8 cellular contexts compared by ENCODE assay signal in genomic region chr19:35715981-35716734, GRCh38. TPM values are rescaled to one million over a fixed set of nuclear protein-coding genes. Genes with fewer than 3 reads are reported as not detected.
DNase-seq lines count a peak whose midpoint lies in the region; ATAC-seq, FAIRE-seq and TF ChIP-seq lines count a peak whose summit lies in the region.

No MANE protein-coding gene starts in this region.

- peak overlapping the region; percentile 48; the same call in 1 of the 2 replicates for H2BK20ac ChIP-seq in H1 (ENCODE audit: low read length)

- H2AFZ ChIP-seq in H1 (ENCODE audit: low read length) = peak overlapping the region; percentile 25; the same call in 1 of the 2 replicates

- peak overlapping the region; percentile 97 for H3K56ac ChIP-seq in H1 (replicated peaks; ENCODE audit: insufficient read length, low read depth, low read length)

- peak overlapping the region; percentile 99 for H2BK5ac ChIP-seq in H1 (ENCODE audit: low read depth, low read length)

- no peak overlapping the region for H3K14ac ChIP-seq in H1 (ENCODE audit: insufficient read length)

- peaks cover 12 to 13% of the 10 kb centered on the region in 2 experiments for H4K20me1 ChIP-seq in H1 (replicated peaks in 1 of 2; ENCODE audit: control insufficient read depth in 1 of 2, insufficient read depth in 2 of 2, low read length in 2 of 2)

- H3K4me3 ChIP-seq in BJ (ENCODE audit: low read depth, low read length) = peak overlapping the region; percentile 77
- H3K4me3 ChIP-seq in H7 (ENCODE audit: insufficient read depth, low read depth, low read length) = peak overlapping the region; percentile 94
- peak overlapping the region; percentile 93 for H3K4me3 ChIP-seq in SK-N-MC
- peak overlapping the region; percentile 34 to 88 (median 82) for H3K4me3 ChIP-seq in H1 (ENCODE audit: extremely low read depth in 1 of 4, insufficient read depth in 2 of 4, low read depth in 3 of 4, low read length in 4 of 4)
- H3K4me3 ChIP-seq in mucosa of descending colon = peak overlapping the region; percentile 85

- H2BK15ac ChIP-seq in H1 (ENCODE audit: low read length) = peak overlapping the region; percentile 88; the same call in 1 of the 2 replicates

- H3K9me3 ChIP-seq in SK-N-MC (ENCODE audit: low read depth, low read length) (no peaks in the 10 kb centered on the region), H1 (ENCODE audit: insufficient read depth in 2 of 2, low read depth in 1 of 2, low read length in 1 of 2) (no peaks in the 10 kb centered on the region), mucosa of descending colon (no peaks in the 10 kb centered on the region)

- H3K79me1 ChIP-seq in H1 (ENCODE audit: low read depth, low read length) = peaks cover 8% of the 10 kb centered on the region; the same call in 1 of the 2 replicates

- 3% methylated on average over 43 of the region's 48 CpGs; no CpG with 5 or more reads in 1 of the 2 experiments for WGBS in H1 (ENCODE audit: extremely low coverage in 1 of 2, insufficient coverage in 1 of 2, insufficient read length in 1 of 2, insufficient replicate concordance in 2 of 2, low coverage in 1 of 2, low lambda C conversion rate in 2 of 2, missing lambda C conversion rate in 1 of 2), 2 experiments

- TF ChIP-seq POLR2A in H1 (IDR thresholded peaks at IDR 0.05; ENCODE audit: control extremely low read depth in 1 of 2, low read depth in 2 of 2, low read length in 2 of 2) = no peak

- no peak overlapping the region for H3K23ac ChIP-seq in H1 (ENCODE audit: insufficient read length)

- no peak for TF ChIP-seq RAD21 in H1 (IDR thresholded peaks at IDR 0.05 in 1 of 2, conservative IDR thresholded peaks at IDR 0.05 in 1 of 2; ENCODE audit: low read depth in 2 of 2, low read length in 2 of 2)

- peak overlapping the region; percentile 92 for H4K8ac ChIP-seq in H1 (ENCODE audit: extremely low read depth, insufficient read depth, low read length)

- TF ChIP-seq CTCF in BJ (IDR thresholded peaks at IDR 0.05; ENCODE audit: insufficient read depth, low read depth, low read length) = no peak
- TF ChIP-seq CTCF in H1 (IDR thresholded peaks at IDR 0.05; ENCODE audit: control extremely low read depth in 1 of 3, insufficient read depth in 1 of 3, low read depth in 1 of 3, low read length in 3 of 3) = no peak
- no peak for TF ChIP-seq CTCF in mucosa of descending colon (IDR thresholded peaks at IDR 0.05)

- TF ChIP-seq EP300 in H1 (IDR thresholded peaks at IDR 0.05; ENCODE audit: borderline replicate concordance in 1 of 2, low read depth in 2 of 2, low read length in 2 of 2) = no peak

- H4K5ac ChIP-seq in H1 (ENCODE audit: insufficient read length, low read depth, low read length) = peak overlapping the region; percentile 94

- peaks cover 0 to 20% of the 10 kb centered on the region in 2 experiments; a peak in 3 of 4 replicates for H3K79me2 ChIP-seq in H1 (ENCODE audit: control insufficient read depth in 1 of 2, insufficient read depth in 2 of 2, low read length in 2 of 2)

- H3K27ac ChIP-seq in SK-N-MC (no peak overlapping the region), H1 (ENCODE audit: low read depth, low read length) (peak overlapping the region; percentile 73; the same call in 1 of the 2 replicates)

- peaks cover 13% of the 10 kb centered on the region for H3K23me2 ChIP-seq in H1 (ENCODE audit: low read depth, low read length)

- no peak for FAIRE-seq in H1 (lab: Jason Lieb, UNC)

- H2BK12ac ChIP-seq in H1 (ENCODE audit: low read depth, low read length) = peak overlapping the region; percentile 89

- CTCF ChIA-PET in BJ (lab: Yijun Ruan, JAX) = interaction anchor here (1.0 to 1.5 kb wide), 4 partner anchors 9 to 38 kb away, joined by 3 to 4 read pairs (median 4); no protein-coding TSS in a partner anchor
- CTCF ChIA-PET in H1 (lab: Charles Lee; ENCODE audit: partially characterized antibody) = interaction anchor here (0.7 to 6.6 kb wide), 7 partner anchors 10 to 277 kb away, joined by 3 to 105 read pairs (median 6); partner anchors contain the start of gene ZBTB32

- peaks cover 3% of the 10 kb centered on the region; the same call in 1 of the 2 replicates for H3K36me3 ChIP-seq in BJ (ENCODE audit: control insufficient read depth, insufficient read depth, low read length)
- peaks cover 3% of the 10 kb centered on the region for H3K36me3 ChIP-seq in H7 (replicated peaks; ENCODE audit: control insufficient read depth, insufficient read depth, low read length)
- H3K36me3 ChIP-seq in SK-N-MC (ENCODE audit: insufficient read depth, low read length) = peaks cover 7% of the 10 kb centered on the region; the same call in 1 of the 2 replicates
- peaks cover 0 to 10% (median under 1%) of the 10 kb centered on the region in 4 experiments; a peak in 4 of 8 replicates for H3K36me3 ChIP-seq in H1 (ENCODE audit: control insufficient read depth in 2 of 4, insufficient read depth in 4 of 4, low read length in 3 of 4)
- no peaks in the 10 kb centered on the region for H3K36me3 ChIP-seq in mucosa of descending colon (ENCODE audit: low read depth)

- peak overlapping the region; percentile 84 to 92 for H3K4me2 ChIP-seq in H1 (ENCODE audit: insufficient read depth in 1 of 2, low read depth in 2 of 2, low read length in 2 of 2)

- DNase-seq in BJ (ENCODE audit: low read depth) (no peak), H7 (peak; percentile 89), SK-N-MC (ENCODE audit: low read depth, low spot score) (no peak), H1 (ENCODE audit: low read depth in 1 of 2, low spot score in 2 of 2) (peak in 1 of 2 experiments; percentile 87), mucosa of descending colon (peak; percentile 56 to 82 (median 72)), cerebellar nuclear complex (lab: John Stamatoyannopoulos, UW) (no peak), NCI-H2081 (lab: John Stamatoyannopoulos, UW) (no peak)

- H3K4ac ChIP-seq in H1 (replicated peaks; ENCODE audit: insufficient read length, low read depth, low read length) = peak overlapping the region; percentile 89

- H3K9ac ChIP-seq in SK-N-MC (ENCODE audit: insufficient read length) (no peak overlapping the region), H1 (replicated peaks in 1 of 4; ENCODE audit: extremely low read depth in 1 of 4, low read depth in 3 of 4, low read length in 3 of 4) (peak overlapping the region in 3 of 4 experiments; percentile 31 to 80 (median 80); a peak in 6 of 7 replicates)

- H3K18ac ChIP-seq in H1 (ENCODE audit: extremely low read depth, low read length) = peak overlapping the region; percentile 99

- H2BK120ac ChIP-seq in H1 (replicated peaks; ENCODE audit: low read depth, low read length) = peak overlapping the region; percentile 93

- H3K4me1 ChIP-seq in H1 (replicated peaks in 1 of 4; ENCODE audit: control insufficient read depth in 3 of 4, insufficient read depth in 4 of 4, low read length in 3 of 4) (peaks cover 0 to 28% (median 17%) of the 10 kb centered on the region in 4 experiments; a peak in 6 of 7 replicates), mucosa of descending colon (ENCODE audit: low read depth) (peaks cover 21% of the 10 kb centered on the region)

- H3K27me3 ChIP-seq in BJ (ENCODE audit: control insufficient read depth, insufficient read depth, low read length) = no peaks in the 10 kb centered on the region; the same call in 1 of the 2 replicates
- peaks cover 3% of the 10 kb centered on the region for H3K27me3 ChIP-seq in H7 (ENCODE audit: control insufficient read depth, insufficient read depth, low read length)
- H3K27me3 ChIP-seq in H1 (replicated peaks in 1 of 4; ENCODE audit: control insufficient read depth in 3 of 4, extremely low read depth in 1 of 4, insufficient read depth in 3 of 4, low read length in 3 of 4) = no peaks in the 10 kb centered on the region

- H4K91ac ChIP-seq in H1 (replicated peaks; ENCODE audit: insufficient read length, low read length) = peak overlapping the region; percentile 81

- no peak overlapping the region for H2AK5ac ChIP-seq in H1 (ENCODE audit: low read depth, low read length)

- POLR2A ChIA-PET in BJ (lab: Charles Lee) = interaction anchor here (0.6 to 0.9 kb wide), 2 partner anchors 9 to 40 kb away, joined by 3 read pairs; no protein-coding TSS in a partner anchor
- POLR2A ChIA-PET in H1 (lab: Charles Lee; ENCODE audit: partially characterized antibody) = interaction anchor here (1.0 to 4.1 kb wide), 7 partner anchors 10 to 206 kb away, joined by 3 to 13 read pairs (median 4); partner anchors contain the start of gene HSPB6

- ATAC-seq in mucosa of descending colon (peak; percentile 37), HG02973 (IDR thresholded peaks at IDR 0.05; ENCODE audit: unreplicated experiment) (no peak)

- intact Hi-C loops in mucosa of descending colon (cut with DNase I, micrococcal nuclease) = no loop called here

RNA-seq across cellular contexts. Expression of gene KMT2B, which starts 1.6 kb away (rescaled TPM):
- polyA plus RNA-seq in BJ (2011; rRNA removed) (6.1 and 13.3 TPM in 2 replicates), H1 (2011; rRNA removed) (26.7 and 42.2 TPM in 2 replicates)
- polyA minus RNA-seq in BJ (2011; rRNA and poly(A)+ RNA removed) = 7.3 and 9.8 TPM in 2 replicates
- 12.9 and 16.3 TPM in 2 replicates for total RNA-seq in H7 (2014; rRNA removed; shearing (Covaris generic))
- 38.6 and 41.5 TPM in 2 replicates for total RNA-seq in H1 (2021; fragmentation: NEBNext Ultra II Directional; extraction: Animal tissue kit (Norgen Biotek cat#: 25700))
- polyA plus RNA-seq in H1 (2011; cell fraction: cytosol; rRNA removed) = 19.2 TPM
- polyA plus RNA-seq in H1 (2011; cell fraction: nucleus; rRNA removed) = 120 TPM
- 51.6 to 57.0 TPM (median 55.5 TPM) in 4 replicates for polyA plus RNA-seq in H1 (2012, experiment 1 of 2)
- 34.0 TPM for polyA plus RNA-seq in H1 (2012, experiment 2 of 2)
- 22.7 TPM for polyA plus RNA-seq in H1 (2013, experiment 1 of 2)
- polyA plus RNA-seq in H1 (2013, experiment 2 of 2) = 21.2 TPM
- polyA minus RNA-seq in H1 (2011; rRNA and poly(A)+ RNA removed) = 15.9 and 19.0 TPM in 2 replicates
- 24.6 TPM for polyA minus RNA-seq in H1 (2011; cell fraction: cytosol; rRNA and poly(A)+ RNA removed)
- 25.7 TPM for polyA minus RNA-seq in H1 (2011; cell fraction: nucleus; rRNA and poly(A)+ RNA removed)
- 10 to 100 TPM; 35.9 to 49.2 (median 37.5) TPM for total RNA-seq in mucosa of descending colon

RNA-seq across cellular contexts. Expression of gene ZBTB32, which starts 11.8 kb away (rescaled TPM):
- polyA plus RNA-seq in BJ (2011; rRNA removed) (not detected in 2 replicates), H1 (2011; rRNA removed) (0.11 and 0.17 TPM in 2 replicates)
- not detected in 2 replicates for polyA minus RNA-seq in BJ (2011; rRNA and poly(A)+ RNA removed)
- not detected in 2 replicates for total RNA-seq in H7 (2014; rRNA removed; shearing (Covaris generic))
- total RNA-seq in H1 (2021; fragmentation: NEBNext Ultra II Directional; extraction: Animal tissue kit (Norgen Biotek cat#: 25700)) = 0.42 and 0.50 TPM in 2 replicates
- polyA plus RNA-seq in H1 (2011; cell fraction: cytosol; rRNA removed) = 0.08 TPM
- polyA plus RNA-seq in H1 (2011; cell fraction: nucleus; rRNA removed) = 0.30 TPM
- 0.39 to 1.1 TPM (median 0.93 TPM) in 4 replicates for polyA plus RNA-seq in H1 (2012, experiment 1 of 2)
- 0.39 TPM for polyA plus RNA-seq in H1 (2012, experiment 2 of 2)
- polyA plus RNA-seq in H1 (2013, experiment 1 of 2) = 0.08 TPM
- 0.07 TPM for polyA plus RNA-seq in H1 (2013, experiment 2 of 2)
- polyA minus RNA-seq in H1 (2011; rRNA and poly(A)+ RNA removed) = not detected in 2 replicates
- not detected for polyA minus RNA-seq in H1 (2011; cell fraction: cytosol; rRNA and poly(A)+ RNA removed)
- polyA minus RNA-seq in H1 (2011; cell fraction: nucleus; rRNA and poly(A)+ RNA removed) = not detected
- under 1 TPM in 1 of 3 donors, not detected in 2; 0.27 TPM for total RNA-seq in mucosa of descending colon

RNA-seq across cellular contexts. Expression of gene IGFLR1, which starts 26.1 kb away (rescaled TPM):
- polyA plus RNA-seq in BJ (2011; rRNA removed) (1.1 and 1.9 TPM in 2 replicates), H1 (2011; rRNA removed) (28.9 and 40.3 TPM in 2 replicates)
- 0.15 and 2.1 TPM in 2 replicates for polyA minus RNA-seq in BJ (2011; rRNA and poly(A)+ RNA removed)
- total RNA-seq in H7 (2014; rRNA removed; shearing (Covaris generic)) = 11.5 and 15.2 TPM in 2 replicates
- 8.4 and 12.2 TPM in 2 replicates for total RNA-seq in H1 (2021; fragmentation: NEBNext Ultra II Directional; extraction: Animal tissue kit (Norgen Biotek cat#: 25700))
- polyA plus RNA-seq in H1 (2011; cell fraction: cytosol; rRNA removed) = 18.4 TPM
- 21.5 TPM for polyA plus RNA-seq in H1 (2011; cell fraction: nucleus; rRNA removed)
- polyA plus RNA-seq in H1 (2012, experiment 1 of 2) = 8.9 to 15.1 TPM (median 14.9 TPM) in 4 replicates
- polyA plus RNA-seq in H1 (2012, experiment 2 of 2) = 22.9 TPM
- polyA plus RNA-seq in H1 (2013, experiment 1 of 2) = 8.9 TPM
- 9.4 TPM for polyA plus RNA-seq in H1 (2013, experiment 2 of 2)
- 3.0 and 5.6 TPM in 2 replicates for polyA minus RNA-seq in H1 (2011; rRNA and poly(A)+ RNA removed)
- polyA minus RNA-seq in H1 (2011; cell fraction: cytosol; rRNA and poly(A)+ RNA removed) = 9.5 TPM
- polyA minus RNA-seq in H1 (2011; cell fraction: nucleus; rRNA and poly(A)+ RNA removed) = 8.9 TPM
- 10 to 100 TPM in 1 of 3 donors, 1 to 10 TPM in 2; 5.3 to 14.6 (median 8.2) TPM for total RNA-seq in mucosa of descending colon

RNA-seq across cellular contexts. Expression of gene U2AF1L4, which starts 29.1 kb away (rescaled TPM):
- polyA plus RNA-seq in BJ (2011; rRNA removed) = 18.3 and 20.3 TPM in 2 replicates
- 6.8 and 12.8 TPM in 2 replicates for polyA minus RNA-seq in BJ (2011; rRNA and poly(A)+ RNA removed)
- 11.6 and 13.4 TPM in 2 replicates for total RNA-seq in H7 (2014; rRNA removed; shearing (Covaris generic))
- 15.1 and 18.5 TPM in 2 replicates for total RNA-seq in H1 (2021; fragmentation: NEBNext Ultra II Directional; extraction: Animal tissue kit (Norgen Biotek cat#: 25700))
- 32.7 TPM in 2 replicates for polyA plus RNA-seq in H1 (2011; rRNA removed)
- polyA plus RNA-seq in H1 (2011; cell fraction: cytosol; rRNA removed) = 24.5 TPM
- polyA plus RNA-seq in H1 (2011; cell fraction: nucleus; rRNA removed) = 39.3 TPM
- polyA plus RNA-seq in H1 (2012, experiment 1 of 2) = 21.7 to 23.2 TPM (median 22.7 TPM) in 4 replicates
- polyA plus RNA-seq in H1 (2012, experiment 2 of 2) = 26.5 TPM
- polyA plus RNA-seq in H1 (2013, experiment 1 of 2) = 17.4 TPM
- polyA plus RNA-seq in H1 (2013, experiment 2 of 2) = 17.0 TPM
- polyA minus RNA-seq in H1 (2011; rRNA and poly(A)+ RNA removed) = 8.2 and 12.0 TPM in 2 replicates
- 7.4 TPM for polyA minus RNA-seq in H1 (2011; cell fraction: cytosol; rRNA and poly(A)+ RNA removed)
- 11.6 TPM for polyA minus RNA-seq in H1 (2011; cell fraction: nucleus; rRNA and poly(A)+ RNA removed)
- total RNA-seq in mucosa of descending colon = 10 to 100 TPM; 19.7 to 32.4 (median 32.1) TPM

RNA-seq across cellular contexts. Expression of gene PSENEN, which starts 29.3 kb away (rescaled TPM):
- polyA plus RNA-seq in BJ (2011; rRNA removed) = 65.4 and 76.2 TPM in 2 replicates
- polyA minus RNA-seq in BJ (2011; rRNA and poly(A)+ RNA removed) = 19.0 and 28.4 TPM in 2 replicates
- total RNA-seq in H7 (2014; rRNA removed; shearing (Covaris generic)) = 53.2 and 58.6 TPM in 2 replicates
- 75.3 and 80.2 TPM in 2 replicates for total RNA-seq in H1 (2021; fragmentation: NEBNext Ultra II Directional; extraction: Animal tissue kit (Norgen Biotek cat#: 25700))
- 66.7 and 73.9 TPM in 2 replicates for polyA plus RNA-seq in H1 (2011; rRNA removed)
- polyA plus RNA-seq in H1 (2011; cell fraction: cytosol; rRNA removed) = 38.4 TPM
- 68.8 TPM for polyA plus RNA-seq in H1 (2011; cell fraction: nucleus; rRNA removed)
- 64.8 to 80.3 TPM (median 70.7 TPM) in 4 replicates for polyA plus RNA-seq in H1 (2012, experiment 1 of 2)
- polyA plus RNA-seq in H1 (2012, experiment 2 of 2) = 71.3 TPM
- 143 TPM for polyA plus RNA-seq in H1 (2013, experiment 1 of 2)
- polyA plus RNA-seq in H1 (2013, experiment 2 of 2) = 164 TPM
- polyA minus RNA-seq in H1 (2011; rRNA and poly(A)+ RNA removed) = 38.7 and 46.2 TPM in 2 replicates
- polyA minus RNA-seq in H1 (2011; cell fraction: cytosol; rRNA and poly(A)+ RNA removed) = 25.5 TPM
- 17.1 TPM for polyA minus RNA-seq in H1 (2011; cell fraction: nucleus; rRNA and poly(A)+ RNA removed)
- 10 to 100 TPM; 56.7 to 92.1 (median 90.2) TPM for total RNA-seq in mucosa of descending colon

Comparison
In these comparisons a context has a peak if more than half of its experiments do, and no peak if none do; other contexts are left out.
1. DNase-seq: peak in H7 (single experiment) and mucosa of descending colon (3 of 3); none in BJ (single experiment), SK-N-MC (single experiment), cerebellar nuclear complex (0 of 2) and NCI-H2081 (0 of 2).
2. Peak in every context shown above with its lines, with median percentiles within 50 percentile points of each other: H3K4me3 ChIP-seq.